Comparison of ENCODE assay signal across 12 cellular contexts in the genomic region with DNA sequence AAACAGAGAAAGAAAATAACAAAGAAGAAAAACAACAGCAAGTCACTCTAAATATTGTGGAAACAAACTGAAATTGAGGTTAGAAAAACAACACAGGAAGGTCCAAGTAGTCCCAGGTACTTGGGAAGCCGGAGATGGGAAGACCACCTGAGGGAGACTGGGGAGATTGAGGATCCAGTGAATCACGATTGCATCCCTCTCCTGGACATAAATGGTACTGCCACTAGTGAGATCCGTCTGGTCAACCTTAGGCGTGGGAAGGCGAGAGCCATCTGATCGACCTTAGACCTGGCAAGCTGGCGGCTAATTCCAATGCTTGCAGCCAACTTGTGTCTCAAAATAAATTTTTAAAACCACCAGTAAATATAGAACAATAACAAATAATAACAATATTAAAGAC.
DNase-seq lines count a peak whose midpoint lies in the region; TF ChIP-seq lines count a peak whose summit lies in the region.
"Had no signal": no experiment of that assay in that cellular context is flagged by ENCODE, and none has a peak within 500 bp of the region (broad histone marks: within the 10 kb centered on the region; RNA-seq: fewer than 3 reads in every experiment).

No MANE protein-coding gene starts in this region.

- no peaks in the 10 kb centered on the region for H3K27me3 ChIP-seq in Karpas-422 (ENCODE audit: low read length)
- H3K27me3 ChIP-seq in osteoblast (ENCODE audit: insufficient read depth, low read length) = no peaks in the 10 kb centered on the region
- H3K27me3 ChIP-seq: uterus had no signal

- no peaks in the 10 kb centered on the region for H4K20me1 ChIP-seq in Karpas-422 (ENCODE audit: insufficient read depth, low read depth, low read length)
- H4K20me1 ChIP-seq in osteoblast (ENCODE audit: insufficient read depth, low read length) = no peaks in the 10 kb centered on the region

- no peaks in the 10 kb centered on the region for H3K9me2 ChIP-seq in Karpas-422 (replicated peaks; ENCODE audit: insufficient read depth, low read length)

- H3K4me2 ChIP-seq in Karpas-422 (ENCODE audit: low read depth, low read length, poor library complexity, severe bottlenecking) = no peak overlapping the region
- H3K4me2 ChIP-seq in osteoblast (ENCODE audit: insufficient read depth, low read length) = no peak overlapping the region

- DNase-seq in NCI-H2227 (lab: John Stamatoyannopoulos, UW; ENCODE audit: unreplicated experiment) = peak; percentile 12
- no peak for DNase-seq in NCI-H2227 treated with DMSO at 0.1 percent for 48 hours (lab: John Stamatoyannopoulos, UW)
- DNase-seq in Karpas-422 = peak; percentile 58
- peak in 1 of 2 donors; percentile 14 for DNase-seq in cardiac fibroblast (ENCODE audit: low read depth in 2 of 2)
- peak; percentile 48 for DNase-seq in osteoblast (ENCODE audit: insufficient read length, low spot score, missing footprints)
- DNase-seq in amygdala (lab: John Stamatoyannopoulos, UW) = no peak
- DNase-seq in GM13977 (ENCODE audit: low spot score) = no peak
- DNase-seq in C1 segment of cervical spinal cord (lab: John Stamatoyannopoulos, UW) = no peak
- DNase-seq: midbrain; NCI-H526 treated with DMSO at 0.1 percent for 48 hours; stimulated activated CD4-positive, alpha-beta T cell treated with anti-CD3 and anti-CD28 coated beads, Interleukin-2, amount 100 ng/mL, for 24 hours; uterus had no signal

- in situ Hi-C loops in GM13977 (cut with MboI; ENCODE audit: low pct_unique_long_range_greater_than_20kb, low sequenced_read_pairs, unreplicated experiment) = no loop called here

- TF ChIP-seq CTCF in cardiac fibroblast (IDR thresholded peaks at IDR 0.05; ENCODE audit: low read depth, low read length) (peak; percentile 45), osteoblast (IDR thresholded peaks at IDR 0.05; ENCODE audit: extremely low read depth, low read depth, low read length) (peak; percentile 21), GM13977 (IDR thresholded peaks at IDR 0.05; ENCODE audit: extremely low read depth, insufficient read depth, missing control alignments) (no peak)

- H3K79me2 ChIP-seq in Karpas-422 (ENCODE audit: low read length) = no peaks in the 10 kb centered on the region
- no peaks in the 10 kb centered on the region for H3K79me2 ChIP-seq in osteoblast (ENCODE audit: insufficient read depth, low read length)

- H3K36me3 ChIP-seq in Karpas-422 (ENCODE audit: insufficient read depth, low read length) (no peaks in the 10 kb centered on the region), osteoblast (ENCODE audit: insufficient read depth, low read length) (no peaks in the 10 kb centered on the region)
- H3K36me3 ChIP-seq: uterus had no signal

- H3K9ac ChIP-seq in Karpas-422 (ENCODE audit: low read length) = no peak overlapping the region

- H3K4me3 ChIP-seq in Karpas-422 (ENCODE audit: low read length) (no peak overlapping the region), cardiac fibroblast (replicated peaks in 1 of 2; ENCODE audit: low read depth in 2 of 2, low read length in 2 of 2) (no peak overlapping the region), osteoblast (ENCODE audit: insufficient read depth, low read length) (no peak overlapping the region)
- H3K4me3 ChIP-seq: uterus had no signal

- H2AFZ ChIP-seq in Karpas-422 (ENCODE audit: low read length) (no peak overlapping the region), osteoblast (ENCODE audit: low read length) (no peak overlapping the region)

- H3K27ac ChIP-seq in Karpas-422 (ENCODE audit: low read length) (no peak overlapping the region), osteoblast (ENCODE audit: low read depth, low read length) (no peak overlapping the region)
- H3K27ac ChIP-seq: uterus had no signal

- H3K9me3 ChIP-seq in Karpas-422 (ENCODE audit: low read length) (peaks cover 10% of the 10 kb centered on the region; the same call in 1 of the 2 replicates), osteoblast (ENCODE audit: low read depth, low read length) (no peaks in the 10 kb centered on the region)
- H3K9me3 ChIP-seq: uterus had no signal

- H3K4me1 ChIP-seq in Karpas-422 (ENCODE audit: low read length) (no peaks in the 10 kb centered on the region), osteoblast (ENCODE audit: insufficient read depth, low read length) (no peaks in the 10 kb centered on the region)
- H3K4me1 ChIP-seq: uterus had no signal

Comparison
In these comparisons a context has a peak if more than half of its experiments do, and no peak if none do; other contexts are left out.
1. DNase-seq: peak in NCI-H2227 (single experiment), Karpas-422 (single experiment) and osteoblast (single experiment); none in NCI-H2227 treated with DMSO at 0.1 percent for 48 hours (single experiment), amygdala (0 of 56), GM13977 (single experiment) and C1 segment of cervical spinal cord (0 of 14).